In the genomic region with DNA sequence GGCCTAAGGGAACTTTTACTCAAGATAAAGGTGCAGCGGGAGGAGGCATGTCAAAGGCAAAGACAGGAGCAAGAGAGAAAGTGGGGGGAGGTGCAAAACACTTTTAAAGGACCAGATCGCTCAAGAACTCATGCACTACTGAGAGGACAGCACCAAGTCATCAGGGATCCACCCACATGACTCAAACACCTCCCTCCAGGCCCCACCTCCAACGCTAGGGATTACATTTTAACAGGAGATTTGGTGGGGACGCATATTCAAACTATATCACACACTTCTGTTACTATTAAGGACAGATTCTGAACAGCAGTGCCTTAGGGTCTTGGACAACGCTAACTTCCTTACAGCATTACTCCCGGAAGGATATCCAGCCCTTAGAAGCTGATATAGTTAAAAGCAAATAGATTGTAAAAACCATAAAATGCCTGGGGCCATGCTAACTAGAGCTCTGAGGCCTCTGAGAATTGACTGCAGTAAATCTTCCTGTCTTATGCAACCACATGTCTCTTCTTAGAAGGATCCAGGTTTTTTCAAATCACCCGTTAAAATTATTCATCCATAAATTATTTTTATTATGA, we compare ENCODE assay signal across 1 cellular context.
TF ChIP-seq lines count a peak whose summit lies in the region.

No MANE protein-coding gene starts in this region.

TF ChIP-seq in HEK293, 187 proteins besides CTCF, POLR2A, EP300 and RAD21 (continued from another document):
- TF ChIP-seq SCRT1 (tag by site-specific recombination; IDR thresholded peaks at IDR 0.05; ENCODE audit: borderline replicate concordance) (no peak), BCL11B (tag by site-specific recombination; IDR thresholded peaks at IDR 0.05; ENCODE audit: low read depth) (no peak), ZBTB21 (tag by site-specific recombination; IDR thresholded peaks at IDR 0.05) (no peak), TRIM28 (IDR thresholded peaks at IDR 0.05; ENCODE audit: borderline replicate concordance, low read length) (peak; percentile 85), ZNF426 (tag by site-specific recombination; IDR thresholded peaks at IDR 0.05) (no peak), ZNF133 (tag by site-specific recombination; IDR thresholded peaks at IDR 0.05) (no peak), ZNF23 (tag by site-specific recombination; IDR thresholded peaks at IDR 0.05; ENCODE audit: borderline replicate concordance) (no peak), GLIS2 (tag by site-specific recombination; IDR thresholded peaks at IDR 0.05) (no peak), ZFP69B (tag by site-specific recombination; IDR thresholded peaks at IDR 0.05) (no peak)
- TF ChIP-seq, protein P1, sequence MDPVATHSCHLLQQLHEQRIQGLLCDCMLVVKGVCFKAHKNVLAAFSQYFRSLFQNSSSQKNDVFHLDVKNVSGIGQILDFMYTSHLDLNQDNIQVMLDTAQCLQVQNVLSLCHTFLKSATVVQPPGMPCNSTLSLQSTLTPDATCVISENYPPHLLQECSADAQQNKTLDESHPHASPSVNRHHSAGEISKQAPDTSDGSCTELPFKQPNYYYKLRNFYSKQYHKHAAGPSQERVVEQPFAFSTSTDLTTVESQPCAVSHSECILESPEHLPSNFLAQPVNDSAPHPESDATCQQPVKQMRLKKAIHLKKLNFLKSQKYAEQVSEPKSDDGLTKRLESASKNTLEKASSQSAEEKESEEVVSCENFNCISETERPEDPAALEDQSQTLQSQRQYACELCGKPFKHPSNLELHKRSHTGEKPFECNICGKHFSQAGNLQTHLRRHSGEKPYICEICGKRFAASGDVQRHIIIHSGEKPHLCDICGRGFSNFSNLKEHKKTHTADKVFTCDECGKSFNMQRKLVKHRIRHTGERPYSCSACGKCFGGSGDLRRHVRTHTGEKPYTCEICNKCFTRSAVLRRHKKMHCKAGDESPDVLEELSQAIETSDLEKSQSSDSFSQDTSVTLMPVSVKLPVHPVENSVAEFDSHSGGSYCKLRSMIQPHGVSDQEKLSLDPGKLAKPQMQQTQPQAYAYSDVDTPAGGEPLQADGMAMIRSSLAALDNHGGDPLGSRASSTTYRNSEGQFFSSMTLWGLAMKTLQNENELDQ (tag by site-specific recombination; IDR thresholded peaks at IDR 0.05; ENCODE audit: low read depth): no peak
- TF ChIP-seq, protein P2, sequence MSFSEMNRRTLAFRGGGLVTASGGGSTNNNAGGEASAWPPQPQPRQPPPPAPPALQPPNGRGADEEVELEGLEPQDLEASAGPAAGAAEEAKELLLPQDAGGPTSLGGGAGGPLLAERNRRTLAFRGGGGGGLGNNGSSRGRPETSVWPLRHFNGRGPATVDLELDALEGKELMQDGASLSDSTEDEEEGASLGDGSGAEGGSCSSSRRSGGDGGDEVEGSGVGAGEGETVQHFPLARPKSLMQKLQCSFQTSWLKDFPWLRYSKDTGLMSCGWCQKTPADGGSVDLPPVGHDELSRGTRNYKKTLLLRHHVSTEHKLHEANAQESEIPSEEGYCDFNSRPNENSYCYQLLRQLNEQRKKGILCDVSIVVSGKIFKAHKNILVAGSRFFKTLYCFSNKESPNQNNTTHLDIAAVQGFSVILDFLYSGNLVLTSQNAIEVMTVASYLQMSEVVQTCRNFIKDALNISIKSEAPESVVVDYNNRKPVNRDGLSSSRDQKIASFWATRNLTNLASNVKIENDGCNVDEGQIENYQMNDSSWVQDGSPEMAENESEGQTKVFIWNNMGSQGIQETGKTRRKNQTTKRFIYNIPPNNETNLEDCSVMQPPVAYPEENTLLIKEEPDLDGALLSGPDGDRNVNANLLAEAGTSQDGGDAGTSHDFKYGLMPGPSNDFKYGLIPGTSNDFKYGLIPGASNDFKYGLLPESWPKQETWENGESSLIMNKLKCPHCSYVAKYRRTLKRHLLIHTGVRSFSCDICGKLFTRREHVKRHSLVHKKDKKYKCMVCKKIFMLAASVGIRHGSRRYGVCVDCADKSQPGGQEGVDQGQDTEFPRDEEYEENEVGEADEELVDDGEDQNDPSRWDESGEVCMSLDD (tag by site-specific recombination; IDR thresholded peaks at IDR 0.05): no peak
- TF ChIP-seq, protein P3, sequence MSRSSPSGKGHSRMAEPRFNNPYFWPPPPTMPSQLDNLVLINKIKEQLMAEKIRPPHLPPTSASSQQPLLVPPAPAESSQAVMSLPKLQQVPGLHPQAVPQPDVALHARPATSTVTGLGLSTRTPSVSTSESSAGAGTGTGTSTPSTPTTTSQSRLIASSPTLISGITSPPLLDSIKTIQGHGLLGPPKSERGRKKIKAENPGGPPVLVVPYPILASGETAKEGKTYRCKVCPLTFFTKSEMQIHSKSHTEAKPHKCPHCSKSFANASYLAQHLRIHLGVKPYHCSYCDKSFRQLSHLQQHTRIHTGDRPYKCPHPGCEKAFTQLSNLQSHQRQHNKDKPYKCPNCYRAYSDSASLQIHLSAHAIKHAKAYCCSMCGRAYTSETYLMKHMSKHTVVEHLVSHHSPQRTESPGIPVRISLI (tag by site-specific recombination; IDR thresholded peaks at IDR 0.05): no peak
